ENCODE assay signal across 8 cellular contexts in genomic region chr12:105107176-105107496, GRCh38. TPM values are rescaled to one million over a fixed set of nuclear protein-coding genes. Genes with fewer than 3 reads are reported as not detected.
A peak's percentile ranks its signal among the peaks of the same experiment; 100 is the strongest.
DNase-seq lines count a peak whose midpoint lies in the region; ATAC-seq and TF ChIP-seq lines count a peak whose summit lies in the region.

No MANE protein-coding gene starts in this region.

- peaks cover 13% of the 10 kb centered on the region for H3K36me3 Mint-ChIP-seq in activated CD4-positive, alpha-beta memory T cell treated with anti-CD3 and anti-CD28 coated beads, Interleukin-2, amount 10 ng/mL, durations not matched to agents 7 days and 5 days (ENCODE audit: low read depth)

- DNase-seq in HS-5 (ENCODE audit: low read depth) (peak; percentile 50), heart right ventricle (no peak), sciatic nerve (ENCODE audit: low spot score) (no peak)
- DNase-seq in activated CD4-positive, alpha-beta memory T cell treated with anti-CD3 and anti-CD28 coated beads, Interleukin-2, amount 10 ng/mL, durations not matched to agents 7 days and 5 days: no peak
- DNase-seq in activated CD4-positive, CD25-positive, alpha-beta regulatory T cell (lab: John Stamatoyannopoulos, UW): no peak
- DNase-seq in activated CD8-positive, alpha-beta memory T cell treated with anti-CD3 and anti-CD28 coated beads, Interleukin-2, amount 50 U/mL, for 4 hours: no peak

- intact Hi-C loops in heart right ventricle (cut with DNase I): no loop called here
- intact Hi-C loops in sciatic nerve (cut with DNase I): no loop called here

- H3K27ac ChIP-seq in DOHH2 (ENCODE audit: low read depth, low read length): peak overlapping the region; percentile 87
- H3K27ac ChIP-seq in heart right ventricle: peak overlapping the region; percentile 89 to 99 (median 96)

- CTCF ChIA-PET in activated CD4-positive, alpha-beta memory T cell treated with anti-CD3 and anti-CD28 coated beads, Interleukin-2, amount 10 ng/mL, durations not matched to agents 7 days and 5 days (lab: Charles Lee): no interaction called here

- H3K9me3 ChIP-seq in DOHH2 (ENCODE audit: control insufficient read depth, insufficient read depth, low read length) (peaks cover 7% of the 10 kb centered on the region), heart right ventricle (no peaks in the 10 kb centered on the region)

- peak overlapping the region; percentile 73 for H3K27ac Mint-ChIP-seq in activated CD4-positive, alpha-beta memory T cell treated with anti-CD3 and anti-CD28 coated beads, Interleukin-2, amount 10 ng/mL, durations not matched to agents 7 days and 5 days

- H3K4me3 ChIP-seq in DOHH2 (ENCODE audit: low read length): peak overlapping the region; percentile 85
- H3K4me3 ChIP-seq in heart right ventricle: peak overlapping the region; percentile 73 to 94 (median 82)

- H3K4me1 Mint-ChIP-seq in activated CD4-positive, alpha-beta memory T cell treated with anti-CD3 and anti-CD28 coated beads, Interleukin-2, amount 10 ng/mL, durations not matched to agents 7 days and 5 days: peaks cover 34% of the 10 kb centered on the region

- H3F3A ChIP-seq in DOHH2 (ENCODE audit: control insufficient read depth, insufficient read depth): 0 out of 2 replicates have a peak, but pooled peaks cover 3% of the 10 kb centered on the region

- H3K4me2 ChIP-seq in DOHH2 (ENCODE audit: low read length): peak overlapping the region; percentile 74

- no peaks in the 10 kb centered on the region for H3K27me3 ChIP-seq in DOHH2 (ENCODE audit: control insufficient read depth, low read length)
- peaks cover 0 to 17% (median 0%) of the 10 kb centered on the region in 7 donors for H3K27me3 ChIP-seq in heart right ventricle

- peak overlapping the region; percentile 92 for H3K4me3 Mint-ChIP-seq in activated CD4-positive, alpha-beta memory T cell treated with anti-CD3 and anti-CD28 coated beads, Interleukin-2, amount 10 ng/mL, durations not matched to agents 7 days and 5 days

- H3K36me3 ChIP-seq in DOHH2 (ENCODE audit: control insufficient read depth, low read length) (peaks cover 42% of the 10 kb centered on the region), heart right ventricle (peaks cover 0 to 11% (median 2%) of the 10 kb centered on the region in 9 donors)

- TF ChIP-seq CTCF in DOHH2 (IDR thresholded peaks at IDR 0.05; ENCODE audit: low read depth, low read length, poor library complexity, severe bottlenecking) (no peak), heart right ventricle (IDR thresholded peaks at IDR 0.05) (no peak)

- no peaks in the 10 kb centered on the region for H3K9me2 ChIP-seq in DOHH2 (replicated peaks; ENCODE audit: control insufficient read depth, low read length)

- ATAC-seq in GM21360 (IDR thresholded peaks at IDR 0.05; ENCODE audit: unreplicated experiment) (peak; percentile 7), heart right ventricle (peak; percentile 24 to 60 (median 50)), sciatic nerve (peak; percentile 42)

- H3K4me1 ChIP-seq in DOHH2 (ENCODE audit: control insufficient read depth, low read length) (peaks cover 34% of the 10 kb centered on the region), heart right ventricle (peaks cover 0 to 47% (median 37%) of the 10 kb centered on the region in 9 donors)

- H4K20me1 ChIP-seq in DOHH2 (ENCODE audit: control insufficient read depth, insufficient read depth, low read depth, low read length): peaks cover 13% of the 10 kb centered on the region; the same call in 1 of the 2 replicates

- H3K79me2 ChIP-seq in DOHH2 (ENCODE audit: control insufficient read depth, low read length): peaks cover 46% of the 10 kb centered on the region

- POLR2A ChIA-PET in activated CD4-positive, alpha-beta memory T cell treated with anti-CD3 and anti-CD28 coated beads, Interleukin-2, amount 10 ng/mL, durations not matched to agents 7 days and 5 days (lab: Charles Lee): interaction anchor here (1.0 to 2.6 kb wide), 10 partner anchors 8 to 1353 kb away, joined by 3 to 14 read pairs (median 4); partner anchors contain the start of genes APPL2, C12orf75 and NFYB

- peaks cover 16% of the 10 kb centered on the region for H3K27me3 Mint-ChIP-seq in activated CD4-positive, alpha-beta memory T cell treated with anti-CD3 and anti-CD28 coated beads, Interleukin-2, amount 10 ng/mL, durations not matched to agents 7 days and 5 days

- WGBS in heart right ventricle, 2 donors: 0% methylated on average over 15 of the region's 15 CpGs

- peaks cover 3% of the 10 kb centered on the region for H3K9me3 Mint-ChIP-seq in activated CD4-positive, alpha-beta memory T cell treated with anti-CD3 and anti-CD28 coated beads, Interleukin-2, amount 10 ng/mL, durations not matched to agents 7 days and 5 days

RNA-seq across cellular contexts. Expression of gene WASHC4, which starts 0.4 kb away (rescaled TPM):
- 10 to 100 TPM; 48.4 to 50.1 TPM for total RNA-seq in activated CD4-positive, alpha-beta memory T cell treated with anti-CD3 and anti-CD28 coated beads, Interleukin-2, amount 10 ng/mL, durations not matched to agents 7 days and 5 days
- total RNA-seq in heart right ventricle (10 to 100 TPM; 18.5 to 31.8 (median 25.3) TPM), sciatic nerve (78.4 TPM)
- polyA plus RNA-seq in heart right ventricle: 10 to 100 TPM in 1 of 2 donors, 1 to 10 TPM in 1; 7.2 to 16.2 TPM

RNA-seq across cellular contexts. Expression of gene ALDH1L2, which starts 22.9 kb away (rescaled TPM):
- 1 to 10 TPM; 1.4 to 1.9 TPM for total RNA-seq in activated CD4-positive, alpha-beta memory T cell treated with anti-CD3 and anti-CD28 coated beads, Interleukin-2, amount 10 ng/mL, durations not matched to agents 7 days and 5 days
- total RNA-seq in heart right ventricle: 1 to 10 TPM; 1.1 to 3.7 (median 1.5) TPM
- 1 to 10 TPM; 1.1 to 1.7 TPM for polyA plus RNA-seq in heart right ventricle
- 11.3 TPM for total RNA-seq in sciatic nerve
